Comparison of ENCODE assay signal across 1 cellular context in the genomic region with DNA sequence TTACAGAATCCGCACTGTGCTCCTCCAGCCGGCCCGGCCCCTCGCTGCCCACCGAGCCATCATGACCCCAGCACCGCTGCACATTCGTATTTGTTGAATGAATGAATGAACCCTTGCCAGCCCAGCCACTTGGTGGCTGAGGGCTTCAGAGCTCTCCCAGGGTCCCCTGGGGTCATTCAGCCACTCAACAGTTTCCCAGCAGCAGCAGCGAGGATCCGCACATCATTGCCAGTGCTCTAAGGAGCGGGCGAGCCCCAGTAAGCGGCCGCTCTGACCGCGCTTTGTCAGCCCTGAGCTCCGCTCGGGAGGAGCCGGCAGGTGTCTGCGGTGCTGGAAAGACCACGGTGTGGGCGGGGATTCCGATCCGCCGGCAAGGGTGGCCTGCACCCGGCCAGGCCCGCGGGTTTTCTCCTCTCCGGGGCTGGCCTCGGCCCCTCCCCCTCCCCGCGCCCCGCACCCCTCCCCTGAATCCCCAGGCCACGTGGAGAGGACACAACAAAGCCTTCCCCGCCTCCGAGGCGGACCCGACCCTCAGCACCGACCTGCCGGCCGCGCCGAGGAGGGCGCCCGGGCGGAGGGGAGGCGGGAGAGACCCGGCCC.
TF ChIP-seq lines count a peak whose summit lies in the region.

No MANE protein-coding gene starts in this region.

TF ChIP-seq in SK-N-SH, 30 proteins besides CTCF, POLR2A, EP300 and RAD21 (continued from another document):
- no peak; the same call in 1 of the 2 replicates for TF ChIP-seq USF1 (IDR thresholded peaks at IDR 0.05; ENCODE audit: borderline replicate concordance, low read depth)
- TF ChIP-seq MXI1 (IDR thresholded peaks at IDR 0.05; ENCODE audit: low read depth, low read length): peak; percentile 67; the same call in 1 of the 2 replicates
